Comparison of ENCODE assay signal across 16 cellular contexts in the genomic region with DNA sequence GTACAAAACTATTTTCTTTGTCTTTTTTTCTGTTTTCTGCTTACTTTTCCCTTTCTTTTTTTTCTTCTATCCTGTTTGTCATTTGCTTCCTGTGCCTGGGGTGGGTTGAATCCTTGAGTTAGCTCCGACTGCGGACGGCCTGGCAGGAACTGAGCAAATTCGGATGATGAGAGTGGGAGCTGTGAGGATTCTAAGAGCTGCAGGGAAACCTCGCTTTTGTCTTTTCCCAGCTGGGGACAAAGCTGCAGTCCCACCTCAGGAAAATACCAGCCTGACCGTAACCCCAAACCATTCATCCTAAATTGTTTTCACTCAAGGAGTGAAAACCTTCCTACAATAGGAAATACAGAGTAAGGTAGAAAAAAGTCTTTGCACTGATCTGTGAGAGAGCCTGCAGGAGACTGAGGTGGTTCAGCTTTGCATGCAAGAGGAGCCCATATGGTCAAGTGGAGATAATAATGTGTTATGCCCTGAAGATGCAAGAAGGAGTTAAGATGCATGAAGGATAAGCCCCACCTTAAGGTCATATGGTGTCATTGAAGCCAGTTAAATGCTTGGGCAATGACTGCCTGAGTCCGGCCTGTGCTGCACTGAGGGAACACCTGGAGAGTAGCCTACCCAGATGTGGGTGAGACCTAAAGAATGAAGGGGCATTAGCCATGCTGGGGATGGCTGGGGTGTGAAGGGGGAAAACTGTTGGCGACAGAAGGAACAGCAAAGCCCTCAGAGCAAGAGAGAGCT.
"Had no signal": no experiment of that assay in that cellular context is flagged by ENCODE, and none has a peak within 500 bp of the region (broad histone marks: within the 10 kb centered on the region; RNA-seq: fewer than 3 reads in every experiment).

No MANE protein-coding gene starts in this region.

- H3K36me3 Mint-ChIP-seq: activated naive CD4-positive, alpha-beta T cell treated with anti-CD3 and anti-CD28 coated beads, Interleukin-2, amount 50 U/mL, for 72 hours; brain had no signal

- H3K9me3 ChIP-seq: neutrophil, vagina had no signal

- H3K4me3 Mint-ChIP-seq: brain; naive thymus-derived CD4-positive, alpha-beta T cell had no signal

- H3K9me3 Mint-ChIP-seq: activated naive CD4-positive, alpha-beta T cell treated with anti-CD3 and anti-CD28 coated beads, Interleukin-2, amount 50 U/mL, for 72 hours had no signal

- H3K27me3 ChIP-seq: vagina had no signal

- H3K36me3 ChIP-seq: esophagus squamous epithelium, neutrophil, vagina had no signal

- H3K4me1 Mint-ChIP-seq: brain; naive thymus-derived CD4-positive, alpha-beta T cell had no signal

- H3K27ac ChIP-seq: esophagus squamous epithelium, neutrophil, skin epidermis, vagina had no signal

- H3K4me1 ChIP-seq: esophagus squamous epithelium, vagina had no signal

- DNase-seq: activated CD4-positive, alpha-beta T cell treated with anti-CD3 and anti-CD28 coated beads, Interleukin-2, amount 50 U/mL, for 1 hour; activated T-cell treated with anti-CD3 and anti-CD28 coated beads, Interleukin-2, amount 50 U/mL, for 1 hour; amniotic stem cell; cerebellar nuclear complex; dermis blood vessel endothelial cell; esophagus squamous epithelium; foreskin fibroblast; left colon; naive thymus-derived CD4-positive, alpha-beta T cell; posterior cingulate gyrus had no signal

- H3K27ac Mint-ChIP-seq: activated naive CD4-positive, alpha-beta T cell treated with anti-CD3 and anti-CD28 coated beads, Interleukin-2, amount 50 U/mL, for 72 hours had no signal

- H3K4me3 ChIP-seq: esophagus squamous epithelium, lung, skin epidermis, vagina had no signal
